11 cellular contexts compared by ENCODE assay signal in the genomic region with DNA sequence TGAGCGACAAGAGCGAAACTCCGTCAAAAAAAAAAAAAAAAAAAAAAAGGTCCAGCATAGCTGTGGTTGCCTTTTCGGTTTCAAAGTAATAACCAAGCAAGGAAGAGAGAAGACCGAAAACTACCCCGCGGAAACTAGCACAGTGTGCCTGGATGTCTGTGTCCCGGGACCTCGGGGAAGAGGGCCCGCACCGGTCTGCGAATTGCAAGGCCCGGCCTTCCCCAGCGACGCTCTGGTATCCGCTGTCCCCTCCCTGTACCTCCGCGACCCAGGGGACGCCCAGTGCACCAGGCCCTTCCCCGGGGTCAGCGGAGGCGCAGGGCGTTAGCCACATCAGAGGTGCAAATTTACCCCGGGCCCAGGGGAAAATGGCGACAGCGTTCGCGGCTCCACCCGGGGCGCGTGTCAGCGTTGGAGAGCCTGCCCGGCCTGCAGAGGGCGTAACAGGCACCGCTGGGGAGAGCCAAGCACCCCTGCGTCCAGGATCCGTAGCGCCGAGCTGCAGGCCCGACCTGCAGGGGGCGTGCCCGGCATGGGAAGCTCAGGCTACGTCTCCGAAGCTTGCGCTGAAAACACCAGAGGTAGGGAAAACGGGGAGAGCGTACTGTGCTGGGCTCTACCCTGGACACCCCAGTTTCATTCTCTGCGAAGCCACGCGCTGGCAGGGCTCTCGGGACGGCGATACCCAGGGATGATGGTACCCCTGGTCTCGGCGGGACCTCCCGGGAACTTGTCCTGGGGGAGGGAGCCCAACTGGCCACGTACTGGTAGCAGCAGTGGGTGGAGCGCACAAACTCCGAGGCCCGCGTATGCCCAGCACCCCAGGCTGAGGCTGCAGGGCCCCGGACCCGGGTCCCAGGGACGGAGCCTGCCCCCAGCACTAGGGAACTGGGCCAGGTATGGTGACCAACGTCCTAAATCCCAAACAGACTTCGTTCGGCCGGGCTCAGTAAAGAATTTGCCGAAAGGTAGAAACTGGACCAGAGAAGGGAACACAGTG. TPM values are rescaled to one million over a fixed set of nuclear protein-coding genes. Genes with fewer than 3 reads are reported as not detected.
DNase-seq lines count a peak whose midpoint lies in the region; ATAC-seq and TF ChIP-seq lines count a peak whose summit lies in the region.
"Had no signal": no experiment of that assay in that cellular context is flagged by ENCODE, and none has a peak within 500 bp of the region (broad histone marks: within the 10 kb centered on the region; RNA-seq: fewer than 3 reads in every experiment).

No MANE protein-coding gene starts in this region.

- peaks cover 4% of the 10 kb centered on the region for H3K36me3 Mint-ChIP-seq in T-helper 17 cell (ENCODE audit: low read depth)

- H3K4me1 Mint-ChIP-seq in T-helper 17 cell: peaks cover 4% of the 10 kb centered on the region

- 0 out of 2 replicates have a peak, but pooled peaks have one; percentile 7 for TF ChIP-seq CTCF in C4-2B (conservative IDR thresholded peaks at IDR 0.05)
- peak; percentile 26 for TF ChIP-seq CTCF in fibroblast of pulmonary artery (IDR thresholded peaks at IDR 0.05; ENCODE audit: low read length, missing control alignments)
- TF ChIP-seq CTCF in osteoblast (IDR thresholded peaks at IDR 0.05; ENCODE audit: extremely low read depth, low read depth, low read length): peak; percentile 38

- H3K4me3 ChIP-seq in fibroblast of pulmonary artery (replicated peaks; ENCODE audit: low read depth, low read length): no peak overlapping the region
- peak overlapping the region; percentile 39 for H3K4me3 ChIP-seq in osteoblast (ENCODE audit: insufficient read depth, low read length)

- H3K4me1 ChIP-seq in osteoblast (ENCODE audit: insufficient read depth, low read length): peaks cover 3% of the 10 kb centered on the region

- H2AFZ ChIP-seq in osteoblast (ENCODE audit: low read length): no peak overlapping the region

- H3K27ac ChIP-seq in C4-2B (no peak overlapping the region), osteoblast (ENCODE audit: low read depth, low read length) (no peak overlapping the region)
- H3K27ac ChIP-seq: adrenal gland had no signal

- peaks cover 87% of the 10 kb centered on the region for H3K27me3 Mint-ChIP-seq in T-helper 17 cell

- H3K36me3 ChIP-seq in osteoblast (ENCODE audit: insufficient read depth, low read length): no peaks in the 10 kb centered on the region
- H3K36me3 ChIP-seq: adrenal gland had no signal

- H3K4me3 Mint-ChIP-seq in T-helper 17 cell: peak overlapping the region; percentile 31

- H3K27me3 ChIP-seq in osteoblast (ENCODE audit: insufficient read depth, low read length): peaks cover 73% of the 10 kb centered on the region

- H3K9me3 ChIP-seq in T-helper 17 cell (ENCODE audit: control insufficient read depth, low read length, poor library complexity, severe bottlenecking) (peaks cover 11% of the 10 kb centered on the region), osteoblast (ENCODE audit: low read depth, low read length) (no peaks in the 10 kb centered on the region)
- H3K9me3 ChIP-seq: adrenal gland had no signal

- no peak overlapping the region for H3K27ac Mint-ChIP-seq in T-helper 17 cell

- ATAC-seq in T-helper 17 cell (no peak), HG02571 (IDR thresholded peaks at IDR 0.05; ENCODE audit: unreplicated experiment) (no peak), HG03095 (IDR thresholded peaks at IDR 0.05; ENCODE audit: unreplicated experiment) (no peak)

- DNase-seq in T-helper 17 cell (no peak), fibroblast of pulmonary artery (ENCODE audit: low read depth) (peak; percentile 16), osteoblast (ENCODE audit: insufficient read length, low spot score, missing footprints) (peak; percentile 67), NCI-H526 treated with DMSO at 0.1 percent for 48 hours (lab: John Stamatoyannopoulos, UW) (no peak), HCEC 1CT (no peak)
- DNase-seq: NCI-H510A; stimulated activated CD4-positive, alpha-beta T cell treated with anti-CD3 and anti-CD28 coated beads, Interleukin-4, amount 100 ng/mL, for 24 hours had no signal

- no peaks in the 10 kb centered on the region for H3K79me2 ChIP-seq in osteoblast (ENCODE audit: insufficient read depth, low read length)

- peak overlapping the region; percentile 60 for H3K4me2 ChIP-seq in osteoblast (ENCODE audit: insufficient read depth, low read length)

- H4K20me1 ChIP-seq in osteoblast (ENCODE audit: insufficient read depth, low read length): no peaks in the 10 kb centered on the region

RNA-seq across cellular contexts. Expression of gene NKX6-1, which starts 16.2 kb away (rescaled TPM):
- total RNA-seq in T-helper 17 cell (under 1 TPM in 1 of 2 donors, not detected in 1; 0.12 TPM), osteoblast (under 0.01 TPM in 1 of 2 replicates, not detected in the other)

Comparison
In these comparisons a context has a peak if more than half of its experiments do, and no peak if none do; other contexts are left out.
1. DNase-seq: peak in fibroblast of pulmonary artery (single experiment) and osteoblast (single experiment); none in T-helper 17 cell (0 of 3), NCI-H526 treated with DMSO at 0.1 percent for 48 hours (single experiment) and HCEC 1CT (single experiment).
2. Peak in every context shown above with its lines, with median percentiles within 50 percentile points of each other: CTCF ChIP-seq.